In the genomic region with DNA sequence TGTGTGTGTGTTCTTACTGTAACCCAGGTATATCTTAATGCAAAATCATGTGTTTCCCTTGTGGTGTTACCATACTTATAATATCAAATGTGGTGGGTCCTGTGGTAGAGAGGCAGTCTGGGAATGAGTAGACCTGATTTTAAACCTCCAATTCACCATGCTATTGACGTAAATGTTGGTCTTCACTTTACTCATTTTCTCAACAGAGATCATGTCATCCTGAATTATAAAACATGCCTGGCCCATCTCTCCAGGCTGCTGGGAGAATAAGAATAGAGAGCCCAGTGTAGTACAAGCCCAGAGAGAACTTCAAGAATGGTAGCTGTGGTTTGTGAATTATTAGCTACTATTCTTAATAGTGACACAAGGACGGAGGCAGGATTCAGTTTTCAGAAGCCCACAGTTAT, we compare ENCODE assay signal across 13 cellular contexts.
DNase-seq lines count a peak whose midpoint lies in the region; ATAC-seq and TF ChIP-seq lines count a peak whose summit lies in the region.
"Had no signal": no experiment of that assay in that cellular context is flagged by ENCODE, and none has a peak within 500 bp of the region (broad histone marks: within the 10 kb centered on the region; RNA-seq: fewer than 3 reads in every experiment).

No MANE protein-coding gene starts in this region.

- H3K36me3 Mint-ChIP-seq in activated CD8-positive, alpha-beta T cell treated with anti-CD3 and anti-CD28 coated beads for 36 hours (ENCODE audit: low read depth), result peaks cover 56% of the 10 kb centered on the region
- peaks cover 62% of the 10 kb centered on the region for H3K36me3 Mint-ChIP-seq in activated CD8-positive, alpha-beta T cell treated with anti-CD3 and anti-CD28 coated beads, Interleukin-2, amount 10 ng/mL, durations not matched to agents 7 days and 5 days (ENCODE audit: low read depth)
- H3K36me3 Mint-ChIP-seq in endothelial cell (ENCODE audit: low read depth, unreplicated experiment) (no peaks in the 10 kb centered on the region), endodermal cell (ENCODE audit: low read depth) (no peaks in the 10 kb centered on the region)

- H3K79me1 ChIP-seq in IMR-90 (ENCODE audit: low read depth in 1 of 2, low read length in 2 of 2), result peaks cover 12 to 70% of the 10 kb centered on the region in 2 experiments; a peak in 2 of 4 replicates

- dilution Hi-C loops in IMR-90 (cut with HindIII; ENCODE audit: low sequenced_read_pairs, unreplicated experiment), result no loop called here

- H4K91ac ChIP-seq in IMR-90 (ENCODE audit: insufficient read depth, low read depth, low read length), result no peak overlapping the region

- no TSS peak for BruUV-seq in IMR-90 (replicated peaks; lab: Mats Ljungman, UMichigan)

- TF ChIP-seq CTCF in activated CD8-positive, alpha-beta T cell treated with anti-CD3 and anti-CD28 coated beads for 36 hours (IDR thresholded peaks at IDR 0.05), result no peak
- no peak for TF ChIP-seq CTCF in IMR-90 (conservative IDR thresholded peaks at IDR 0.05; ENCODE audit: low read depth, low read length)
- TF ChIP-seq CTCF in endothelial cell (IDR thresholded peaks at IDR 0.05; ENCODE audit: unreplicated experiment), result no peak
- no peak for TF ChIP-seq CTCF in endodermal cell (conservative IDR thresholded peaks at IDR 0.05)

- H3K4me3 Mint-ChIP-seq in activated CD8-positive, alpha-beta T cell treated with anti-CD3 and anti-CD28 coated beads for 36 hours, result no peak overlapping the region
- no peak overlapping the region for H3K4me3 Mint-ChIP-seq in activated CD8-positive, alpha-beta T cell treated with anti-CD3 and anti-CD28 coated beads, Interleukin-2, amount 10 ng/mL, durations not matched to agents 7 days and 5 days
- no peak overlapping the region for H3K4me3 Mint-ChIP-seq in endothelial cell (ENCODE audit: unreplicated experiment)
- no peak overlapping the region for H3K4me3 Mint-ChIP-seq in endodermal cell

- peaks cover 57% of the 10 kb centered on the region for H4K20me1 ChIP-seq in IMR-90 (ENCODE audit: insufficient read depth, low read length)

- H2BK15ac ChIP-seq in IMR-90 (ENCODE audit: low read depth, low read length), result no peak overlapping the region

- TF ChIP-seq RAD21 in IMR-90 (IDR thresholded peaks at IDR 0.05; ENCODE audit: low read length), result no peak

- TF ChIP-seq POLR2A in IMR-90 (IDR thresholded peaks at IDR 0.05; ENCODE audit: low read depth, low read length), result no peak

- H3K27me3 ChIP-seq in IMR-90 (ENCODE audit: control insufficient read depth, insufficient read depth, low read length) (no peaks in the 10 kb centered on the region), endodermal cell (ENCODE audit: control insufficient read depth, insufficient read depth, low read length, poor library complexity, severe bottlenecking) (no peaks in the 10 kb centered on the region)
- H3K27me3 ChIP-seq: transverse colon had no signal

- H3K18ac ChIP-seq in IMR-90 (ENCODE audit: low read depth, low read length), result no peak overlapping the region

- peak overlapping the region; percentile 84 for H3K27ac Mint-ChIP-seq in activated CD8-positive, alpha-beta T cell treated with anti-CD3 and anti-CD28 coated beads for 36 hours
- no peak overlapping the region for H3K27ac Mint-ChIP-seq in activated CD8-positive, alpha-beta T cell treated with anti-CD3 and anti-CD28 coated beads, Interleukin-2, amount 10 ng/mL, durations not matched to agents 7 days and 5 days
- no peak overlapping the region for H3K27ac Mint-ChIP-seq in endothelial cell (ENCODE audit: unreplicated experiment)
- H3K27ac Mint-ChIP-seq in endodermal cell, result no peak overlapping the region

- no peak overlapping the region for H3K4ac ChIP-seq in IMR-90 (ENCODE audit: low read depth, low read length)

- no peak overlapping the region for H2AFZ ChIP-seq in IMR-90 (replicated peaks; ENCODE audit: low read length, poor library complexity)

- H2BK20ac ChIP-seq in IMR-90 (ENCODE audit: low read depth, low read length), result no peak overlapping the region

- peak overlapping the region; percentile 24; the same call in 1 of the 2 replicates for H3K14ac ChIP-seq in IMR-90 (replicated peaks; ENCODE audit: low read depth, low read length)

- H3K4me3 ChIP-seq in IMR-90 (ENCODE audit: insufficient read depth, low read depth, low read length) (no peak overlapping the region), endodermal cell (ENCODE audit: low read length) (no peak overlapping the region)
- H3K4me3 ChIP-seq: A549, transverse colon had no signal

- POLR2A ChIA-PET in activated CD8-positive, alpha-beta T cell treated with anti-CD3 and anti-CD28 coated beads for 36 hours (lab: Charles Lee), result interaction anchor here (0.6 kb wide), 2 partner anchors 10 to 91 kb away, joined by 3 read pairs; no protein-coding TSS in a partner anchor
- POLR2A ChIA-PET in activated CD8-positive, alpha-beta T cell treated with anti-CD3 and anti-CD28 coated beads, Interleukin-2, amount 10 ng/mL, durations not matched to agents 7 days and 5 days (lab: Charles Lee), result no interaction called here
- POLR2A ChIA-PET in IMR-90 (lab: Charles Lee; ENCODE audit: unreplicated experiment), result no interaction called here

- no CpG with 5 or more reads among the region's 2 CpGs for WGBS in IMR-90 (ENCODE audit: extremely low coverage in 2 of 2, insufficient read length in 1 of 2), 2 experiments
- 92% methylated on average over 2 of the region's 2 CpGs; no CpG with 5 or more reads in 1 of the 2 experiments for WGBS in endodermal cell (ENCODE audit: insufficient coverage in 1 of 2, insufficient read length in 1 of 2), 2 experiments

- H3K9me3 ChIP-seq in IMR-90 (ENCODE audit: control insufficient read depth, insufficient read depth, low read length) (no peaks in the 10 kb centered on the region), endodermal cell (ENCODE audit: control insufficient read depth, low read length) (no peaks in the 10 kb centered on the region)
- H3K9me3 ChIP-seq: A549, transverse colon had no signal

- H2AK5ac ChIP-seq in IMR-90 (ENCODE audit: low read depth, low read length), result no peak overlapping the region

- CTCF ChIA-PET in activated CD8-positive, alpha-beta T cell treated with anti-CD3 and anti-CD28 coated beads for 36 hours (lab: Charles Lee), result interaction anchor here (1.1 kb wide), 1 partner anchor 23 kb away, joined by 3 read pairs; no protein-coding TSS in a partner anchor
- CTCF ChIA-PET in activated CD8-positive, alpha-beta T cell treated with anti-CD3 and anti-CD28 coated beads, Interleukin-2, amount 10 ng/mL, durations not matched to agents 7 days and 5 days (lab: Charles Lee), result no interaction called here
- CTCF ChIA-PET in IMR-90 (lab: Yijun Ruan, JAX), result no interaction called here

- peaks cover 72% of the 10 kb centered on the region for H3K4me1 Mint-ChIP-seq in activated CD8-positive, alpha-beta T cell treated with anti-CD3 and anti-CD28 coated beads for 36 hours (ENCODE audit: low read depth)
- peaks cover 49% of the 10 kb centered on the region for H3K4me1 Mint-ChIP-seq in activated CD8-positive, alpha-beta T cell treated with anti-CD3 and anti-CD28 coated beads, Interleukin-2, amount 10 ng/mL, durations not matched to agents 7 days and 5 days (ENCODE audit: low read depth)
- H3K4me1 Mint-ChIP-seq in endothelial cell (ENCODE audit: unreplicated experiment) (peaks cover 7% of the 10 kb centered on the region), endodermal cell (peaks cover 16% of the 10 kb centered on the region)

- no peaks in the 10 kb centered on the region for H3K27me3 Mint-ChIP-seq in activated CD8-positive, alpha-beta T cell treated with anti-CD3 and anti-CD28 coated beads for 36 hours
- no peaks in the 10 kb centered on the region for H3K27me3 Mint-ChIP-seq in activated CD8-positive, alpha-beta T cell treated with anti-CD3 and anti-CD28 coated beads, Interleukin-2, amount 10 ng/mL, durations not matched to agents 7 days and 5 days (ENCODE audit: low read depth)
- H3K27me3 Mint-ChIP-seq in endothelial cell (ENCODE audit: unreplicated experiment), result peaks cover 1% of the 10 kb centered on the region
- H3K27me3 Mint-ChIP-seq in endodermal cell (ENCODE audit: insufficient read depth), result no peaks in the 10 kb centered on the region

- H3K4me1 ChIP-seq in IMR-90 (ENCODE audit: control insufficient read depth, insufficient read depth, low read length) (peaks cover 9% of the 10 kb centered on the region; the same call in 1 of the 2 replicates), endodermal cell (ENCODE audit: control insufficient read depth, insufficient read depth, low read length) (peaks cover 3% of the 10 kb centered on the region)

- H3K9ac ChIP-seq in IMR-90 (ENCODE audit: low read depth, low read length), result no peak overlapping the region
- no peak overlapping the region for H3K9ac ChIP-seq in endodermal cell (ENCODE audit: extremely low read depth, low read length, poor library complexity, severe bottlenecking)

- peak overlapping the region; percentile 23; the same call in 1 of the 2 replicates for H4K5ac ChIP-seq in IMR-90 (ENCODE audit: low read depth, low read length)

- peak; percentile 57 for DNase-seq in activated CD8-positive, alpha-beta T cell treated with anti-CD3 and anti-CD28 coated beads for 36 hours
- no peak for DNase-seq in activated CD8-positive, alpha-beta T cell treated with anti-CD3 and anti-CD28 coated beads, Interleukin-2, amount 10 ng/mL, durations not matched to agents 7 days and 5 days
- no peak for DNase-seq in IMR-90
- no peak for DNase-seq in stimulated activated naive CD8-positive, alpha-beta T cell treated with anti-CD3 and anti-CD28 coated beads, Interleukin-15, Interleukin-2, amounts not matched to agents 100 U/mL and 50 U/mL, for 24 hours
- no peak for DNase-seq in Ammon's horn (ENCODE audit: low spot score)
- no peak for DNase-seq in endothelial cell (ENCODE audit: low spot score)
- no peak for DNase-seq in endodermal cell
- DNase-seq: kidney, OCI-M1, small intestine, transverse colon had no signal

- H3K23ac ChIP-seq in IMR-90 (ENCODE audit: low read depth, low read length), result 0 out of 2 replicates have a peak overlapping the region, but pooled peaks have one; percentile 50

- H2BK120ac ChIP-seq in IMR-90 (ENCODE audit: low read depth, low read length), result no peak overlapping the region

- no peaks in the 10 kb centered on the region for H3K9me3 Mint-ChIP-seq in activated CD8-positive, alpha-beta T cell treated with anti-CD3 and anti-CD28 coated beads for 36 hours
- no peaks in the 10 kb centered on the region for H3K9me3 Mint-ChIP-seq in activated CD8-positive, alpha-beta T cell treated with anti-CD3 and anti-CD28 coated beads, Interleukin-2, amount 10 ng/mL, durations not matched to agents 7 days and 5 days (ENCODE audit: insufficient read depth)
- no peaks in the 10 kb centered on the region for H3K9me3 Mint-ChIP-seq in endothelial cell (ENCODE audit: unreplicated experiment)
- H3K9me3 Mint-ChIP-seq in endodermal cell, result no peaks in the 10 kb centered on the region

- peak; percentile 51 for ATAC-seq in activated CD8-positive, alpha-beta T cell treated with anti-CD3 and anti-CD28 coated beads for 36 hours
- ATAC-seq in activated CD8-positive, alpha-beta T cell treated with anti-CD3 and anti-CD28 coated beads, Interleukin-2, amount 10 ng/mL, durations not matched to agents 7 days and 5 days, result no peak
- peak; percentile 74 for ATAC-seq in HG02642 (IDR thresholded peaks at IDR 0.05; ENCODE audit: poor library complexity, unreplicated experiment)
- ATAC-seq in IMR-90 (ENCODE audit: low read depth), result no peak
- peak; percentile 58 for ATAC-seq in stimulated activated naive CD8-positive, alpha-beta T cell treated with anti-CD3 and anti-CD28 coated beads, Interleukin-15, Interleukin-2, amounts not matched to agents 100 U/mL and 50 U/mL, for 24 hours
- ATAC-seq: A549 had no signal

- H3K27ac ChIP-seq in IMR-90 (ENCODE audit: insufficient read depth, low read length), result no peak overlapping the region
- H3K27ac ChIP-seq in endodermal cell (ENCODE audit: low read depth, low read length), result no peak overlapping the region
- H3K27ac ChIP-seq: A549 had no signal

- intact Hi-C loops in activated CD8-positive, alpha-beta T cell treated with anti-CD3 and anti-CD28 coated beads for 36 hours (cut with micrococcal nuclease), result loop anchor here (2.0 kb wide), 1 partner anchor 74 kb away; no protein-coding TSS in a partner anchor
- intact Hi-C loops in IMR-90 (cut with micrococcal nuclease), result no loop called here

- in situ Hi-C loops in IMR-90 (cut with MboI; ENCODE audit: low sequenced_read_pairs), result no loop called here

- H3K36me3 ChIP-seq in IMR-90 (ENCODE audit: control insufficient read depth, insufficient read depth, low read length), result peaks cover 4% of the 10 kb centered on the region; the same call in 1 of the 2 replicates
- no peaks in the 10 kb centered on the region for H3K36me3 ChIP-seq in endodermal cell (ENCODE audit: control insufficient read depth, insufficient read depth, low read length)
- H3K36me3 ChIP-seq: transverse colon had no signal

- peak overlapping the region; percentile 46 for H2BK5ac ChIP-seq in IMR-90 (ENCODE audit: low read depth, low read length, poor library complexity, severe bottlenecking)

- H3K9me1 ChIP-seq in IMR-90 (ENCODE audit: insufficient read depth, low read length), result peaks cover 17% of the 10 kb centered on the region

- no peak overlapping the region for H4K8ac ChIP-seq in IMR-90 (ENCODE audit: low read depth in 2 of 2, low read length in 2 of 2)

- H3K4me2 ChIP-seq in IMR-90 (ENCODE audit: low read depth, low read length), result no peak overlapping the region
- H3K4me2 ChIP-seq: A549 had no signal

- H3K56ac ChIP-seq in IMR-90 (ENCODE audit: extremely low read depth, insufficient read depth, low read length), result no peak overlapping the region

- no peak overlapping the region for H2AK9ac ChIP-seq in IMR-90 (replicated peaks; ENCODE audit: low read depth, low read length, poor library complexity)

Comparison
In these comparisons a context has a peak if more than half of its experiments do, and no peak if none do; other contexts are left out.
1. ATAC-seq: peak in activated CD8-positive, alpha-beta T cell treated with anti-CD3 and anti-CD28 coated beads for 36 hours (single experiment), HG02642 (single experiment) and stimulated activated naive CD8-positive, alpha-beta T cell treated with anti-CD3 and anti-CD28 coated beads, Interleukin-15, Interleukin-2, amounts not matched to agents 100 U/mL and 50 U/mL, for 24 hours (single experiment); none in activated CD8-positive, alpha-beta T cell treated with anti-CD3 and anti-CD28 coated beads, Interleukin-2, amount 10 ng/mL, durations not matched to agents 7 days and 5 days (single experiment) and IMR-90 (single experiment).